Comparison of ENCODE assay signal across 1 cellular context in genomic region chr19:4578552-4579248, GRCh38.
TF ChIP-seq lines count a peak whose summit lies in the region.

No MANE protein-coding gene starts in this region.

TF ChIP-seq in K562, 482 proteins besides CTCF, POLR2A, EP300 and RAD21 (continued from another document):
- TF ChIP-seq ZNF449 (CRISPR knock-in tag; IDR thresholded peaks at IDR 0.05) (no peak), ZNF699 (CRISPR knock-in tag; IDR thresholded peaks at IDR 0.05; ENCODE audit: insufficient replicate concordance) (no peak), TEAD4 (IDR thresholded peaks at IDR 0.05; ENCODE audit: low read length) (no peak), TEAD4 (CRISPR knock-in tag; IDR thresholded peaks at IDR 0.05; ENCODE audit: borderline replicate concordance) (no peak), NFIC (IDR thresholded peaks at IDR 0.05) (no peak), KLF13 (tag; IDR thresholded peaks at IDR 0.05; ENCODE audit: borderline replicate concordance, low read depth) (no peak), PHB (CRISPR knock-in tag; IDR thresholded peaks at IDR 0.05) (no peak), HDAC2 (IDR thresholded peaks at IDR 0.05) (peak; percentile 92), ZNF384 (IDR thresholded peaks at IDR 0.05; ENCODE audit: low read depth, low read length) (no peak), ZNF655 (CRISPR knock-in tag; IDR thresholded peaks at IDR 0.05) (no peak), ZFX (CRISPR knock-in tag; IDR thresholded peaks at IDR 0.05) (no peak), CCNT2 (IDR thresholded peaks at IDR 0.05; ENCODE audit: borderline replicate concordance, extremely low read depth, insufficient read length, low read depth, low read length) (no peak), MBD2 (IDR thresholded peaks at IDR 0.05; ENCODE audit: borderline replicate concordance, low read depth) (no peak), PRPF4 (IDR thresholded peaks at IDR 0.05; ENCODE audit: insufficient read depth, low read depth, low read length, poor library complexity, severe bottlenecking) (no peak), SMARCA5 (IDR thresholded peaks at IDR 0.05) (peak; percentile 92), PBX2 (CRISPR knock-in tag; IDR thresholded peaks at IDR 0.05; ENCODE audit: low read depth) (no peak), PBX2 (tag; conservative IDR thresholded peaks at IDR 0.05; ENCODE audit: low read depth) (no peak), ZNF354B (CRISPR knock-in tag; IDR thresholded peaks at IDR 0.05) (no peak), KDM5B (IDR thresholded peaks at IDR 0.05; ENCODE audit: insufficient replicate concordance, low read depth, low read length) (no peak), RB1 (IDR thresholded peaks at IDR 0.05; ENCODE audit: low read depth) (no peak), FOXA3 (CRISPR knock-in tag; conservative IDR thresholded peaks at IDR 0.05 in 1 of 2, IDR thresholded peaks at IDR 0.05 in 1 of 2) (no peak), ZFP91 (CRISPR knock-in tag; IDR thresholded peaks at IDR 0.05) (no peak), ZNF134 (CRISPR knock-in tag; conservative IDR thresholded peaks at IDR 0.05) (no peak), HSF4 (CRISPR knock-in tag; IDR thresholded peaks at IDR 0.05; ENCODE audit: borderline replicate concordance) (no peak), ARNT (IDR thresholded peaks at IDR 0.05) (no peak), KLF6 (CRISPR knock-in tag; IDR thresholded peaks at IDR 0.05; ENCODE audit: borderline replicate concordance) (no peak), ZNF175 (CRISPR knock-in tag; IDR thresholded peaks at IDR 0.05; ENCODE audit: low read depth) (no peak), HDGF (IDR thresholded peaks at IDR 0.05) (0 out of 2 replicates have a peak, but pooled peaks have one; percentile 31), CC2D1A (IDR thresholded peaks at IDR 0.05) (0 out of 2 replicates have a peak, but pooled peaks have one; percentile 31), HDAC1 (IDR thresholded peaks at IDR 0.05) (peak in 1 of 2 experiments; percentile 55; a peak in 2 of 4 replicates), NONO (IDR thresholded peaks at IDR 0.05; ENCODE audit: low read depth in 2 of 2, low read length in 1 of 2) (no peak), ZNF143 (CRISPR knock-in tag; IDR thresholded peaks at IDR 0.05) (no peak), SRSF7 (optimal IDR thresholded peaks at IDR 0.05; ENCODE audit: low read depth, low read length) (no peak), HMGXB4 (CRISPR knock-in tag; IDR thresholded peaks at IDR 0.05) (no peak), ZNF124 (CRISPR knock-in tag; IDR thresholded peaks at IDR 0.05) (no peak), WHSC1 (IDR thresholded peaks at IDR 0.05; ENCODE audit: low read length) (no peak), SMARCE1 (IDR thresholded peaks at IDR 0.05) (no peak), RFX7 (CRISPR knock-in tag; IDR thresholded peaks at IDR 0.05) (no peak), FUS (optimal IDR thresholded peaks at IDR 0.05; ENCODE audit: low read depth, low read length) (no peak), ZNF668 (CRISPR knock-in tag; IDR thresholded peaks at IDR 0.05) (no peak), KAT8 (IDR thresholded peaks at IDR 0.05; ENCODE audit: low read depth) (no peak), ATF1 (CRISPR knock-in tag; IDR thresholded peaks at IDR 0.05) (no peak), ATF1 (tag; IDR thresholded peaks at IDR 0.05) (peak; percentile 12; the same call in 1 of the 2 replicates), MIER1 (IDR thresholded peaks at IDR 0.05; ENCODE audit: low read depth) (no peak), ZEB2 (IDR thresholded peaks at IDR 0.05) (peak; percentile 59; the same call in 1 of the 2 replicates), CAMTA2 (CRISPR knock-in tag; conservative IDR thresholded peaks at IDR 0.05) (no peak), STAT6 (CRISPR knock-in tag; IDR thresholded peaks at IDR 0.05) (no peak), ZFP36 (IDR thresholded peaks at IDR 0.05; ENCODE audit: low read depth, low read length, partially characterized antibody) (peak; percentile 92), BCOR (IDR thresholded peaks at IDR 0.05) (peak; percentile 99), TAF15 (IDR thresholded peaks at IDR 0.05; ENCODE audit: low read depth, low read length) (no peak), C11orf30 (IDR thresholded peaks at IDR 0.05; ENCODE audit: low read depth) (no peak), E2F1 (CRISPR knock-in tag; IDR thresholded peaks at IDR 0.05) (no peak), ZBTB17 (CRISPR knock-in tag; IDR thresholded peaks at IDR 0.05) (no peak), MXD1 (CRISPR knock-in tag; IDR thresholded peaks at IDR 0.05; ENCODE audit: borderline replicate concordance, poor library complexity, severe bottlenecking) (no peak), CHD2 (IDR thresholded peaks at IDR 0.05; ENCODE audit: low read depth, low read length) (no peak)
